ENCODE assay signal across 27 cellular contexts in the genomic region with DNA sequence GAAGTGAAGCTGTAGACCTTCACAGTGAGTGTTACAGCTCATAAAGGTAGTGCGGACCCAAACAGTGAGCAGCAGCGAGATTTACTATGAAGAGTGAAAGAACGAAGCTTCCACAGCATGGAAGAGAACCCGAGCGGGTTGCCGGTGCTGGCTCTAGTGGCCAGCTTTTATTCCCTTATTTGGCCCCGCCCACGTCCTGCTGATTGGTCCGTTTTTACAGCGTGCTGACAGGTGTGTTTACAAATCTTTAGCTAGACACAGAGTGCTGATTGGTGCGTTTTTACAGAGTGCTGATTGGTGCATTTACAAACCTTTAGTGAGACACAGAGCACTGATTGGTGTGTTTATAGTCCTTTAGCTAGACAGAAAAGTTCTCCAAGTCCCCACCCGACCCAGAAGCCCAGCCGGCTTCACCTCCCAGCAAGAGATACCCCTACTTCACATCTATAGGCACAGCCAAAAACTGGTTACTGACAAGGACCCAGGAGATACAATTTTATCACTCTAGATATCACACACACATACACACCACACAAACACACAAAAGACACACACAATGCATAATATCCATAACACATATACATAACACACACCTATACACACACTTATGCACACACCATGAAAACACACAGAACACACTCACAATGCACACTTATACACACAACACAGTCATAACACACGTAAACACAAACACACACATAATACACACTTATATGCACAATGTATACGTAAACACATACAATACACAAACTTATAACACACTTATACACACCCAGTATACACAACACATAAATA.
DNase-seq lines count a peak whose midpoint lies in the region; ATAC-seq, FAIRE-seq and TF ChIP-seq lines count a peak whose summit lies in the region.
"Had no signal": no experiment of that assay in that cellular context is flagged by ENCODE, and none has a peak within 500 bp of the region (broad histone marks: within the 10 kb centered on the region; RNA-seq: fewer than 3 reads in every experiment).

No MANE protein-coding gene starts in this region.

- no peak for TF ChIP-seq CTCF in WTC11 (IDR thresholded peaks at IDR 0.05)

- no peaks in the 10 kb centered on the region for H3K36me3 Mint-ChIP-seq in WTC11
- H3K36me3 Mint-ChIP-seq: CD4-positive, alpha-beta memory T cell had no signal

- peaks cover 8% of the 10 kb centered on the region for H3K9me3 Mint-ChIP-seq in WTC11
- H3K9me3 Mint-ChIP-seq: CD4-positive, alpha-beta memory T cell had no signal

- peak; percentile 27 for FAIRE-seq in urothelium cell line (lab: Jason Lieb, UNC)
- FAIRE-seq: GM12878 had no signal

- peak; percentile 25 for DNase-seq in DMS114 treated with DMSO at 0.1 percent for 48 hours (lab: John Stamatoyannopoulos, UW; ENCODE audit: unreplicated experiment)
- DNase-seq in HEK293T (ENCODE audit: extremely low spot score), result no peak
- no peak for DNase-seq in WTC11 (ENCODE audit: low spot score)
- DNase-seq in urothelium cell line (ENCODE audit: low spot score), result no peak
- no peak for DNase-seq in NCI-H524 treated with DMSO at 0.1 percent for 48 hours (lab: John Stamatoyannopoulos, UW)
- DNase-seq: C1 segment of cervical spinal cord; CD4-positive, alpha-beta memory T cell; COR-L47; DMS79; EL; GDM1; H9; Kasumi-1; MV-4-11; NCI-H1105; NCI-H1436 treated with DMSO at 0.1 percent for 48 hours; NCI-H1930; NCI-H2107; NCI-H524; NCI-H82; NK-92 treated with Interleukin-12 subunit alpha and Interleukin-12 subunit beta, amount 100 ng/mL, for 24 hours; PC-9; SJCRH30 had no signal

- H3K27ac Mint-ChIP-seq in WTC11, result no peak overlapping the region
- H3K27ac Mint-ChIP-seq: CD4-positive, alpha-beta memory T cell; H9 had no signal

- no peak overlapping the region for H3K4me3 Mint-ChIP-seq in WTC11
- H3K4me3 Mint-ChIP-seq: CD4-positive, alpha-beta memory T cell; H9 had no signal

- CTCF ChIA-PET in HEK293T (lab: Yijun Ruan, JAX) (interaction anchor here (0.7 to 1.3 kb wide), 3 partner anchors 16 to 670 kb away, joined by 3 to 6 read pairs (median 3); no protein-coding TSS in a partner anchor), WTC11 (lab: Charles Lee) (interaction anchor here (0.9 to 1.6 kb wide), 3 partner anchors 45 to 395 kb away, joined by 3 to 4 read pairs (median 3); no protein-coding TSS in a partner anchor)

- H3K27me3 Mint-ChIP-seq in WTC11 (ENCODE audit: low read depth), result no peaks in the 10 kb centered on the region

- no peak for ATAC-seq in WTC11
- no peak for ATAC-seq in GM18511 (IDR thresholded peaks at IDR 0.05; ENCODE audit: unreplicated experiment)
- ATAC-seq in HG02973 (IDR thresholded peaks at IDR 0.05; ENCODE audit: unreplicated experiment), result no peak
- ATAC-seq: Right ventricle myocardium inferior had no signal

- POLR2A ChIA-PET in HEK293T (lab: Yijun Ruan, JAX) (no interaction called here), WTC11 (lab: Charles Lee) (no interaction called here)

- H3K4me1 Mint-ChIP-seq in WTC11, result peaks cover 15% of the 10 kb centered on the region
- H3K4me1 Mint-ChIP-seq: CD4-positive, alpha-beta memory T cell had no signal

TF ChIP-seq in HEK293T, 16 proteins besides CTCF, POLR2A, EP300 and RAD21:
- 0 out of 2 replicates have a peak, but pooled peaks have one; percentile 51 for TF ChIP-seq TARDBP (IDR thresholded peaks at IDR 0.05)
- no peak for TF ChIP-seq ARNT (IDR thresholded peaks at IDR 0.05)
TF ChIP-seq in HEK293T: peak in this region for 1.

TF ChIP-seq in WTC11, 78 proteins besides CTCF, POLR2A, EP300 and RAD21:
- no peak for TF ChIP-seq JAZF1 (CRISPR knock-in tag; IDR thresholded peaks at IDR 0.05)
- TF ChIP-seq ZNF396 (CRISPR knock-in tag; IDR thresholded peaks at IDR 0.05; ENCODE audit: borderline replicate concordance), result no peak
- TF ChIP-seq NFYB (CRISPR knock-in tag; conservative IDR thresholded peaks at IDR 0.05; ENCODE audit: low read depth), result 0 out of 2 replicates have a peak, but pooled peaks have one; percentile 31
TF ChIP-seq in WTC11: peak in this region for 1.
